20 cellular contexts compared by ENCODE assay signal in genomic region chr11:119351232-119351631, GRCh38. TPM values are rescaled to one million over a fixed set of nuclear protein-coding genes. Genes with fewer than 3 reads are reported as not detected.
DNase-seq lines count a peak whose midpoint lies in the region; ATAC-seq and TF ChIP-seq lines count a peak whose summit lies in the region.
"Had no signal": no experiment of that assay in that cellular context is flagged by ENCODE, and none has a peak within 500 bp of the region (broad histone marks: within the 10 kb centered on the region; RNA-seq: fewer than 3 reads in every experiment).

No MANE protein-coding gene starts in this region.

- H3K9ac ChIP-seq in neural progenitor cell = no peak overlapping the region
- H3K9ac ChIP-seq: BLaER1 treated with 17β-estradiol and CSF1 and Interleukin-3, amounts not matched to agents 10 nM and 100 nM had no signal

- no peak for ATAC-seq in activated naive CD4-positive, alpha-beta T cell treated with anti-CD3 and anti-CD28 coated beads, Interleukin-2, amount 50 U/mL, for 72 hours
- no peak for ATAC-seq in central memory CD8-positive, alpha-beta T cell (replicated peaks; ENCODE audit: extremely low read depth, poor library complexity, severe bottlenecking)
- no peak for ATAC-seq in lower lobe of right lung
- ATAC-seq: GM12878 had no signal

- intact Hi-C loops in lower lobe of right lung (cut with DNase I) = no loop called here

- H3F3A ChIP-seq in neural progenitor cell (ENCODE audit: low read depth) = peaks cover 12% of the 10 kb centered on the region

- peaks cover 20% of the 10 kb centered on the region for H3K4me1 ChIP-seq in neural progenitor cell
- peaks cover 12% of the 10 kb centered on the region for H3K4me1 ChIP-seq in lower lobe of right lung

- no peak overlapping the region for H3K4me3 ChIP-seq in neural progenitor cell
- no peak overlapping the region for H3K4me3 ChIP-seq in lower lobe of right lung
- H3K4me3 ChIP-seq: BLaER1 treated with 17β-estradiol and CSF1 and Interleukin-3, amounts not matched to agents 10 nM and 100 nM; GM12878 had no signal

- H3K9me3 ChIP-seq in neural progenitor cell (ENCODE audit: low read depth) = no peaks in the 10 kb centered on the region
- no peaks in the 10 kb centered on the region for H3K9me3 ChIP-seq in lower lobe of right lung
- H3K9me3 ChIP-seq: BLaER1 treated with 17β-estradiol and CSF1 and Interleukin-3, amounts not matched to agents 10 nM and 100 nM had no signal

- H4K20me1 ChIP-seq in neural progenitor cell (ENCODE audit: low read depth) = no peaks in the 10 kb centered on the region
- H4K20me1 ChIP-seq: BLaER1 treated with 17β-estradiol and CSF1 and Interleukin-3, amounts not matched to agents 10 nM and 100 nM had no signal

- no peaks in the 10 kb centered on the region for H3K9me3 Mint-ChIP-seq in activated naive CD4-positive, alpha-beta T cell treated with anti-CD3 and anti-CD28 coated beads, Interleukin-2, amount 50 U/mL, for 72 hours
- no peaks in the 10 kb centered on the region for H3K9me3 Mint-ChIP-seq in central memory CD8-positive, alpha-beta T cell
- H3K9me3 Mint-ChIP-seq in neural progenitor cell = peaks cover 3% of the 10 kb centered on the region
- H3K9me3 Mint-ChIP-seq: CD8-positive, alpha-beta memory T cell; HFFc6 had no signal

- H3K4me1 Mint-ChIP-seq in central memory CD8-positive, alpha-beta T cell = peaks cover 4% of the 10 kb centered on the region
- peaks cover 64% of the 10 kb centered on the region for H3K4me1 Mint-ChIP-seq in neural progenitor cell

- peak overlapping the region; percentile 36 to 93 for H3K27ac Mint-ChIP-seq in activated naive CD4-positive, alpha-beta T cell treated with anti-CD3 and anti-CD28 coated beads, Interleukin-2, amount 50 U/mL, for 72 hours
- H3K27ac Mint-ChIP-seq in central memory CD8-positive, alpha-beta T cell (ENCODE audit: low read depth) = peak overlapping the region; percentile 52
- peak overlapping the region; percentile 48 for H3K27ac Mint-ChIP-seq in neural progenitor cell
- H3K27ac Mint-ChIP-seq: B cell, HFFc6 had no signal

- no peak for DNase-seq in activated naive CD4-positive, alpha-beta T cell treated with anti-CD3 and anti-CD28 coated beads, Interleukin-2, amount 50 U/mL, for 72 hours (ENCODE audit: low spot score in 2 of 2)
- no peak for DNase-seq in activated naive CD4-positive, alpha-beta T cell (lab: John Stamatoyannopoulos, UW)
- no peak for DNase-seq in central memory CD8-positive, alpha-beta T cell (ENCODE audit: low spot score in 2 of 2)
- DNase-seq in neural progenitor cell (ENCODE audit: low spot score) (no peak), lower lobe of right lung (no peak), NCI-H446 (lab: John Stamatoyannopoulos, UW) (no peak)
- DNase-seq: CD4-positive, CD25-positive, alpha-beta regulatory T cell; CD8-positive, alpha-beta memory T cell; COR-L47; DMS 273 treated with DMSO at 0.1 percent for 48 hours; DMS53; DND-41; EL; GOT3; H7; HFFc6 had no signal

- H3K4me3 Mint-ChIP-seq in central memory CD8-positive, alpha-beta T cell = no peak overlapping the region
- H3K4me3 Mint-ChIP-seq in neural progenitor cell = peak overlapping the region; percentile 6
- H3K4me3 Mint-ChIP-seq: B cell; CD8-positive, alpha-beta memory T cell; HFFc6 had no signal

- no peaks in the 10 kb centered on the region for H3K79me2 ChIP-seq in neural progenitor cell (ENCODE audit: low read depth)

- H3K27me3 ChIP-seq in neural progenitor cell (peaks cover 5% of the 10 kb centered on the region), lower lobe of right lung (ENCODE audit: low read depth) (no peaks in the 10 kb centered on the region)

- no peaks in the 10 kb centered on the region for H3K36me3 Mint-ChIP-seq in activated naive CD4-positive, alpha-beta T cell treated with anti-CD3 and anti-CD28 coated beads, Interleukin-2, amount 50 U/mL, for 72 hours
- H3K36me3 Mint-ChIP-seq in central memory CD8-positive, alpha-beta T cell (ENCODE audit: insufficient read depth) = peaks cover 3% of the 10 kb centered on the region
- no peaks in the 10 kb centered on the region for H3K36me3 Mint-ChIP-seq in neural progenitor cell
- H3K36me3 Mint-ChIP-seq: CD4-positive, CD25-positive, alpha-beta regulatory T cell; CD8-positive, alpha-beta memory T cell had no signal

- no peak overlapping the region for H3K4me2 ChIP-seq in neural progenitor cell
- H3K4me2 ChIP-seq: BLaER1 treated with 17β-estradiol and CSF1 and Interleukin-3, amounts not matched to agents 10 nM and 100 nM had no signal

- H3K36me3 ChIP-seq in neural progenitor cell = no peaks in the 10 kb centered on the region
- H3K36me3 ChIP-seq in lower lobe of right lung = no peaks in the 10 kb centered on the region
- H3K36me3 ChIP-seq: BLaER1 treated with 17β-estradiol and CSF1 and Interleukin-3, amounts not matched to agents 10 nM and 100 nM had no signal

- peaks cover 59% of the 10 kb centered on the region for H3K27me3 Mint-ChIP-seq in central memory CD8-positive, alpha-beta T cell
- H3K27me3 Mint-ChIP-seq in neural progenitor cell (ENCODE audit: insufficient read depth, low read depth) = peaks cover 13% of the 10 kb centered on the region

- TF ChIP-seq CTCF in neural progenitor cell (IDR thresholded peaks at IDR 0.05) (no peak), lower lobe of right lung (IDR thresholded peaks at IDR 0.05) (no peak)

- no peak overlapping the region for H2AFZ ChIP-seq in neural progenitor cell (replicated peaks)

- H3K27ac ChIP-seq in neural progenitor cell (no peak overlapping the region), lower lobe of right lung (no peak overlapping the region)
- H3K27ac ChIP-seq: BLaER1 treated with 17β-estradiol and CSF1 and Interleukin-3, amounts not matched to agents 10 nM and 100 nM had no signal

RNA-seq across cellular contexts. Expression of gene MFRP, which starts 4.7 kb away (rescaled TPM):
- total RNA-seq in activated naive CD4-positive, alpha-beta T cell treated with anti-CD3 and anti-CD28 coated beads, Interleukin-2, amount 50 U/mL, for 72 hours = not detected
- total RNA-seq in neural progenitor cell (ENCODE audit: low replicate concordance) = not detected in 2 replicates
- not detected for total RNA-seq in lower lobe of right lung
- total RNA-seq: A172; B cell; CD4-positive, CD25-positive, alpha-beta regulatory T cell; CD8-positive, alpha-beta memory T cell; GM12878; H7; HFFc6 had no signal

RNA-seq across cellular contexts. Expression of gene C1QTNF5, which starts 10.5 kb away (rescaled TPM):
- total RNA-seq in activated naive CD4-positive, alpha-beta T cell treated with anti-CD3 and anti-CD28 coated beads, Interleukin-2, amount 50 U/mL, for 72 hours = not detected
- total RNA-seq in neural progenitor cell (ENCODE audit: low replicate concordance) = 0.90 and 3.4 TPM in 2 replicates
- 28.2 TPM for total RNA-seq in lower lobe of right lung
- total RNA-seq: A172; B cell; CD4-positive, CD25-positive, alpha-beta regulatory T cell; CD8-positive, alpha-beta memory T cell; GM12878 had no signal

RNA-seq across cellular contexts. Expression of gene RNF26, which starts 16.9 kb away (rescaled TPM):
- total RNA-seq in activated naive CD4-positive, alpha-beta T cell treated with anti-CD3 and anti-CD28 coated beads, Interleukin-2, amount 50 U/mL, for 72 hours = 10 to 100 TPM; 37.6 to 38.8 TPM
- total RNA-seq in neural progenitor cell (ENCODE audit: low replicate concordance) (17.1 and 48.2 TPM in 2 replicates), lower lobe of right lung (19.3 TPM)

RNA-seq across cellular contexts. Expression of gene USP2, which starts 30.3 kb away (rescaled TPM):
- 1 to 10 TPM in 1 of 2 donors, under 1 TPM in 1; 0.66 to 1.3 TPM for total RNA-seq in activated naive CD4-positive, alpha-beta T cell treated with anti-CD3 and anti-CD28 coated beads, Interleukin-2, amount 50 U/mL, for 72 hours
- total RNA-seq in neural progenitor cell (ENCODE audit: low replicate concordance) (2.1 and 2.6 TPM in 2 replicates), lower lobe of right lung (5.1 TPM)
- total RNA-seq: A172, B cell had no signal

RNA-seq across cellular contexts. Expression of gene MCAM, which starts 34.3 kb away (rescaled TPM):
- total RNA-seq in activated naive CD4-positive, alpha-beta T cell treated with anti-CD3 and anti-CD28 coated beads, Interleukin-2, amount 50 U/mL, for 72 hours = 10 to 100 TPM in 1 of 2 donors, 1 to 10 TPM in 1; 3.5 to 15.7 TPM
- total RNA-seq in neural progenitor cell (ENCODE audit: low replicate concordance) = 23.3 and 28.2 TPM in 2 replicates
- 67.1 TPM for total RNA-seq in lower lobe of right lung
